Comparison of ENCODE assay signal across 17 cellular contexts in the genomic region with DNA sequence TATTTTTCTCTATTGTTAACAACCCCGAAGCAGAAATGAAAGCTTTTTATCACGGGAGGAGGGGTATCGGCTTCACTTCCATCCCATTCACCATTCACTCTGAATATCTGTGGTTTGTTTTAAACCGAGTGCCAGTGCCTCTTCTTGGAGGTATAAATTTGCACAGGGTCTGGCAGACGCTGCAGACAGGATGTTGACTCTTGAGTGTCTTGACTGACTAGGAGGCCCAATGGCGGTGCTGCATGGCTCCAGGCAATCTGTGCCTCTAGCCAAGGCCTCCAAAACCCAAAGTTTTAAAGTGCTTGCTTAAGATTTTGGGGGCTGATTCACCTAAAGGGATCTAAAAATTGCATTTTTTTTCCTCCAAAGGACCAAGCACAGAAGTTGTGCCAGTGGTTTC.
"Had no signal": no experiment of that assay in that cellular context is flagged by ENCODE, and none has a peak within 500 bp of the region (broad histone marks: within the 10 kb centered on the region; RNA-seq: fewer than 3 reads in every experiment).

No MANE protein-coding gene starts in this region.

- H3K36me3 ChIP-seq: right atrium auricular region, transverse colon had no signal

- H3K4me3 ChIP-seq: dorsolateral prefrontal cortex, right atrium auricular region, skin epidermis, transverse colon had no signal

- DNase-seq: activated B cell treated with CpG ODN at 0.5 μM for 24 hours; activated CD4-positive, alpha-beta T cell treated with anti-CD3 and anti-CD28 coated beads, Interleukin-2, amount 10 ng/mL, durations not matched to agents 7 days and 5 days; activated naive CD4-positive, alpha-beta T cell; anterior cingulate cortex; dorsolateral prefrontal cortex; endodermal cell; left colon; mammary epithelial cell; natural killer cell; nucleus accumbens; stimulated activated CD4-positive, alpha-beta T cell treated with anti-CD3 and anti-CD28 coated beads, Interleukin-4, amount 100 ng/mL, for 24 hours; stimulated activated naive CD4-positive, alpha-beta T cell; SW 1271; transverse colon had no signal

- FAIRE-seq: TTC549 had no signal

- H3K9me3 ChIP-seq: right atrium auricular region, transverse colon had no signal

- ATAC-seq: left colon, natural killer cell had no signal

- H3K27ac ChIP-seq: dorsolateral prefrontal cortex had no signal

- H3K27me3 ChIP-seq: dorsolateral prefrontal cortex, right atrium auricular region, transverse colon had no signal
